15 cellular contexts compared by ENCODE assay signal in genomic region chr15:78105541-78106241, GRCh38. TPM values are rescaled to one million over a fixed set of nuclear protein-coding genes. Genes with fewer than 3 reads are reported as not detected.
DNase-seq lines count a peak whose midpoint lies in the region; TF ChIP-seq lines count a peak whose summit lies in the region.
"Had no signal": no experiment of that assay in that cellular context is flagged by ENCODE, and none has a peak within 500 bp of the region (broad histone marks: within the 10 kb centered on the region; RNA-seq: fewer than 3 reads in every experiment).

No MANE protein-coding gene starts in this region.

- no peak overlapping the region for H2BK12ac ChIP-seq in neuronal stem cell (ENCODE audit: low read length)
- no peak overlapping the region for H2BK12ac ChIP-seq in trophoblast cell (ENCODE audit: low read length)
- no peak overlapping the region for H2BK12ac ChIP-seq in H9 (ENCODE audit: insufficient read length, low read depth, low read length)

- H3K4me1 ChIP-seq in neuronal stem cell (ENCODE audit: control insufficient read depth in 2 of 2, insufficient read depth in 1 of 2, low read depth in 1 of 2, low read length in 2 of 2) (peaks cover 0 to 3% of the 10 kb centered on the region in 2 donors), trophoblast cell (ENCODE audit: control insufficient read depth in 1 of 2, insufficient read depth in 2 of 2, low read length in 2 of 2) (peaks cover 32 to 34% of the 10 kb centered on the region in 2 experiments), H9 (ENCODE audit: insufficient read depth, low read length) (no peaks in the 10 kb centered on the region)
- H3K4me1 ChIP-seq: uterus had no signal

- H4K8ac ChIP-seq in neuronal stem cell (ENCODE audit: low read depth, low read length) (no peak overlapping the region), trophoblast cell (ENCODE audit: low read depth, low read length) (no peak overlapping the region), H9 (replicated peaks; ENCODE audit: insufficient read length, low read depth, low read length) (no peak overlapping the region)

- H2BK120ac ChIP-seq in neuronal stem cell (ENCODE audit: low read depth, low read length) = no peak overlapping the region
- H2BK120ac ChIP-seq in trophoblast cell (ENCODE audit: insufficient read depth, low read length, poor library complexity) = no peak overlapping the region
- H2BK120ac ChIP-seq in H9 (ENCODE audit: low read depth, low read length, poor library complexity, severe bottlenecking) = no peak overlapping the region

- H3K4me3 ChIP-seq in NB4 (ENCODE audit: low read depth, low read length) (no peak overlapping the region), choroid plexus epithelial cell (ENCODE audit: low read depth, low read length) (no peak overlapping the region), neuronal stem cell (ENCODE audit: low read length in 2 of 2) (no peak overlapping the region), trophoblast cell (ENCODE audit: low read depth, low read length) (no peak overlapping the region)
- H3K4me3 ChIP-seq: uterus had no signal

- H4K12ac ChIP-seq in trophoblast cell (ENCODE audit: low read depth, low read length) = no peak overlapping the region

- no peaks in the 10 kb centered on the region for H3K27me3 Mint-ChIP-seq in activated CD4-positive, alpha-beta T cell treated with anti-CD3 and anti-CD28 coated beads, Interleukin-2, amount 10 ng/mL, durations not matched to agents 7 days and 5 days
- H3K27me3 Mint-ChIP-seq in H9 (ENCODE audit: low read depth) = no peaks in the 10 kb centered on the region

- H3T11ph ChIP-seq in H9 (ENCODE audit: low read length) = no peak overlapping the region

- no peak overlapping the region for H2AK5ac ChIP-seq in neuronal stem cell (ENCODE audit: low read depth, low read length)
- H2AK5ac ChIP-seq in trophoblast cell (ENCODE audit: low read length) = no peak overlapping the region
- no peak overlapping the region for H2AK5ac ChIP-seq in H9 (ENCODE audit: insufficient read length, low read length)

- H3K36me3 ChIP-seq in neuronal stem cell (replicated peaks in 1 of 2; ENCODE audit: control insufficient read depth in 2 of 2, insufficient read depth in 2 of 2, low read length in 2 of 2) (peaks cover 0 to 4% of the 10 kb centered on the region in 2 donors), trophoblast cell (ENCODE audit: control insufficient read depth in 1 of 2, insufficient read depth in 2 of 2, low read length in 2 of 2) (no peaks in the 10 kb centered on the region)
- H3K36me3 ChIP-seq: uterus had no signal

- no peak overlapping the region for H3K56ac ChIP-seq in H9 (ENCODE audit: insufficient read length, low read depth, low read length)

- no CpG with 5 or more reads among the region's 14 CpGs for WGBS in neuronal stem cell (ENCODE audit: extremely low coverage in 2 of 2, insufficient read length in 2 of 2, insufficient replicate concordance in 1 of 2), 2 donors
- no CpG with 5 or more reads among the region's 14 CpGs for WGBS in trophoblast cell (ENCODE audit: extremely low coverage, insufficient coverage, insufficient read length)
- WGBS in H9 (ENCODE audit: extremely low coverage, insufficient read length, low lambda C conversion rate) = no CpG with 5 or more reads among the region's 14 CpGs

- POLR2A ChIA-PET in activated CD4-positive, alpha-beta T cell treated with anti-CD3 and anti-CD28 coated beads, Interleukin-2, amount 10 ng/mL, durations not matched to agents 7 days and 5 days (lab: Charles Lee) = interaction anchor here (0.6 kb wide), 1 partner anchor 13 kb away, joined by 5 read pairs; the partner anchor contains the start of gene SH2D7

- H3K27ac ChIP-seq in neuronal stem cell (replicated peaks; ENCODE audit: low read length) = no peak overlapping the region
- no peak overlapping the region for H3K27ac ChIP-seq in trophoblast cell (ENCODE audit: low read depth, low read length)
- H3K27ac ChIP-seq in H9 (ENCODE audit: insufficient read length, low read depth, low read length) = no peak overlapping the region
- H3K27ac ChIP-seq: uterus had no signal

- TF ChIP-seq CTCF in NB4 (IDR thresholded peaks at IDR 0.05; ENCODE audit: low read depth, low read length) (no peak), choroid plexus epithelial cell (conservative IDR thresholded peaks at IDR 0.05; ENCODE audit: low read depth, low read length) (no peak), H9 (conservative IDR thresholded peaks at IDR 0.05) (no peak), GM13976 (IDR thresholded peaks at IDR 0.05; ENCODE audit: borderline replicate concordance, control extremely low read depth, extremely low read depth, insufficient read depth, missing control alignments) (no peak)

- peak overlapping the region; percentile 96 for H3K27ac Mint-ChIP-seq in activated CD4-positive, alpha-beta T cell treated with anti-CD3 and anti-CD28 coated beads, Interleukin-2, amount 10 ng/mL, durations not matched to agents 7 days and 5 days
- peak overlapping the region in 1 of 3 experiments; percentile 95; a peak in 2 of 7 replicates for H3K27ac Mint-ChIP-seq in H9

- H3K4me1 Mint-ChIP-seq in activated CD4-positive, alpha-beta T cell treated with anti-CD3 and anti-CD28 coated beads, Interleukin-2, amount 10 ng/mL, durations not matched to agents 7 days and 5 days = peaks cover 73% of the 10 kb centered on the region
- H3K4me1 Mint-ChIP-seq in H9 = peaks cover 0 to 5% of the 10 kb centered on the region in 2 experiments; a peak in 2 of 4 replicates

- peaks cover 3% of the 10 kb centered on the region for H3K79me1 ChIP-seq in neuronal stem cell (ENCODE audit: low read depth, low read length)
- H3K79me1 ChIP-seq in trophoblast cell (ENCODE audit: low read length) = peaks cover 26% of the 10 kb centered on the region
- H3K79me1 ChIP-seq in H9 (ENCODE audit: insufficient read depth, low read depth, low read length, poor library complexity, severe bottlenecking) = no peaks in the 10 kb centered on the region

- H2BK20ac ChIP-seq in H9 (ENCODE audit: low read depth, low read length, poor library complexity, severe bottlenecking) = no peak overlapping the region

- peaks cover 9% of the 10 kb centered on the region for H3K79me2 ChIP-seq in trophoblast cell (ENCODE audit: control insufficient read depth, insufficient read depth, low read length, poor library complexity)
- no peaks in the 10 kb centered on the region for H3K79me2 ChIP-seq in H9 (ENCODE audit: insufficient read depth, low read length)

- H3K18ac ChIP-seq in neuronal stem cell (ENCODE audit: low read length) (no peak overlapping the region), trophoblast cell (ENCODE audit: low read length) (no peak overlapping the region), H9 (ENCODE audit: insufficient read length, low read depth, low read length) (no peak overlapping the region)

- H3K14ac ChIP-seq in neuronal stem cell (ENCODE audit: low read length) (peak overlapping the region; percentile 31), trophoblast cell (ENCODE audit: low read length) (no peak overlapping the region), H9 (ENCODE audit: insufficient read depth, low read length) (no peak overlapping the region)

- no peak overlapping the region for H4K91ac ChIP-seq in neuronal stem cell (ENCODE audit: low read depth, low read length, poor library complexity)
- H4K91ac ChIP-seq in trophoblast cell (ENCODE audit: low read depth, low read length) = no peak overlapping the region
- H4K91ac ChIP-seq in H9 (ENCODE audit: insufficient read length, low read depth, low read length) = no peak overlapping the region

- H2BK15ac ChIP-seq in neuronal stem cell (ENCODE audit: low read length) (no peak overlapping the region), H9 (ENCODE audit: low read depth, low read length) (no peak overlapping the region)

- H4K20me1 ChIP-seq in H9 (ENCODE audit: control insufficient read depth, insufficient read depth, insufficient read length) = no peaks in the 10 kb centered on the region

- no peak for TF ChIP-seq POLR2A in NB4 (IDR thresholded peaks at IDR 0.05; ENCODE audit: extremely low read depth, insufficient read length)

- H3K4me2 ChIP-seq in neuronal stem cell (ENCODE audit: insufficient read depth, low read length, poor library complexity, severe bottlenecking) (no peak overlapping the region), trophoblast cell (ENCODE audit: low read length) (no peak overlapping the region), H9 (ENCODE audit: insufficient read depth, insufficient read length, low read length) (no peak overlapping the region)

- in situ Hi-C loops in GM13976 (cut with MboI; ENCODE audit: low sequenced_read_pairs, unreplicated experiment) = loop anchor here (10.0 kb wide), 2 partner anchors 101 to 151 kb away; no protein-coding TSS in a partner anchor

- CTCF ChIA-PET in activated CD4-positive, alpha-beta T cell treated with anti-CD3 and anti-CD28 coated beads, Interleukin-2, amount 10 ng/mL, durations not matched to agents 7 days and 5 days (lab: Charles Lee) = interaction anchor here (0.7 to 1.5 kb wide), 7 partner anchors 8 to 140 kb away, joined by 3 to 4 read pairs (median 4); no protein-coding TSS in a partner anchor

- H3K9me3 Mint-ChIP-seq in activated CD4-positive, alpha-beta T cell treated with anti-CD3 and anti-CD28 coated beads, Interleukin-2, amount 10 ng/mL, durations not matched to agents 7 days and 5 days = no peaks in the 10 kb centered on the region
- no peaks in the 10 kb centered on the region for H3K9me3 Mint-ChIP-seq in H9

- H3K27me3 ChIP-seq in neuronal stem cell (ENCODE audit: control insufficient read depth in 3 of 3, insufficient read depth in 3 of 3, low read depth in 1 of 3, low read length in 3 of 3) (no peaks in the 10 kb centered on the region), trophoblast cell (ENCODE audit: insufficient read depth, low read length) (no peaks in the 10 kb centered on the region), H9 (ENCODE audit: insufficient read depth, low read length) (no peaks in the 10 kb centered on the region)
- H3K27me3 ChIP-seq: uterus had no signal

- no peaks in the 10 kb centered on the region for H3K36me3 Mint-ChIP-seq in activated CD4-positive, alpha-beta T cell treated with anti-CD3 and anti-CD28 coated beads, Interleukin-2, amount 10 ng/mL, durations not matched to agents 7 days and 5 days (ENCODE audit: low read depth)
- H3K36me3 Mint-ChIP-seq in H9 (ENCODE audit: insufficient read depth in 1 of 3, low read depth in 3 of 3) = peaks cover 4 to 14% (median 7%) of the 10 kb centered on the region in 3 experiments; a peak in 5 of 7 replicates

- H3K4me3 Mint-ChIP-seq in activated CD4-positive, alpha-beta T cell treated with anti-CD3 and anti-CD28 coated beads, Interleukin-2, amount 10 ng/mL, durations not matched to agents 7 days and 5 days = peak overlapping the region; percentile 42
- no peak overlapping the region for H3K4me3 Mint-ChIP-seq in H9

- no peak overlapping the region for H4K5ac ChIP-seq in H9 (ENCODE audit: insufficient read length, low read depth, low read length)

- no peaks in the 10 kb centered on the region for H3K23me2 ChIP-seq in H9 (ENCODE audit: insufficient read length, low read depth, low read length, poor library complexity, severe bottlenecking)

- H3K23ac ChIP-seq in neuronal stem cell (ENCODE audit: low read depth, low read length, poor library complexity) (no peak overlapping the region), trophoblast cell (ENCODE audit: low read length) (no peak overlapping the region), H9 (ENCODE audit: insufficient read length, low read depth, low read length) (no peak overlapping the region)

- peak; percentile 34 for DNase-seq in activated CD4-positive, alpha-beta T cell treated with anti-CD3 and anti-CD28 coated beads, Interleukin-2, amount 10 ng/mL, durations not matched to agents 7 days and 5 days
- DNase-seq in activated CD4-positive, alpha-beta T cell treated with anti-CD3 and anti-CD28 coated beads, Interleukin-2, amount 50 U/mL, for 4 hours = no peak
- peak; percentile 35 for DNase-seq in NB4 (ENCODE audit: low read depth)
- peak; percentile 27 for DNase-seq in choroid plexus epithelial cell (ENCODE audit: low read depth)
- DNase-seq in neuronal stem cell (ENCODE audit: low spot score) = no peak
- DNase-seq in trophoblast cell = no peak
- no peak for DNase-seq in H9
- no peak for DNase-seq in GM13976 (ENCODE audit: low spot score)
- DNase-seq: GOT3; NCI-H446; stimulated activated CD4-positive, alpha-beta T cell treated with anti-CD3 and anti-CD28 coated beads, Interleukin-15, amount 100 ng/mL, for 24 hours; uterus had no signal

- H2BK5ac ChIP-seq in neuronal stem cell (ENCODE audit: low read length) = no peak overlapping the region
- H2BK5ac ChIP-seq in trophoblast cell (ENCODE audit: low read depth, low read length, poor library complexity) = no peak overlapping the region
- H2BK5ac ChIP-seq in H9 (ENCODE audit: insufficient read length, low read length) = no peak overlapping the region

- no peak overlapping the region for H3K4ac ChIP-seq in neuronal stem cell (ENCODE audit: low read length)
- H3K4ac ChIP-seq in trophoblast cell (ENCODE audit: low read depth, low read length) = no peak overlapping the region
- no peak overlapping the region for H3K4ac ChIP-seq in H9 (ENCODE audit: low read depth, low read length)

- H3K9me3 ChIP-seq in neuronal stem cell (replicated peaks in 1 of 2; ENCODE audit: control insufficient read depth in 2 of 2, insufficient read depth in 1 of 2, low read depth in 1 of 2, low read length in 2 of 2) (no peaks in the 10 kb centered on the region), trophoblast cell (ENCODE audit: insufficient read depth, low read depth, low read length) (no peaks in the 10 kb centered on the region), H9 (ENCODE audit: control insufficient read depth, low read depth, low read length) (no peaks in the 10 kb centered on the region)
- H3K9me3 ChIP-seq: uterus had no signal

- H2AFZ ChIP-seq in neuronal stem cell (ENCODE audit: low read length) (no peak overlapping the region), trophoblast cell (ENCODE audit: insufficient read depth, low read length, poor library complexity) (no peak overlapping the region), H9 (ENCODE audit: low read length) (no peak overlapping the region)

- H3K9ac ChIP-seq in neuronal stem cell (ENCODE audit: low read depth, low read length, poor library complexity) (no peak overlapping the region), trophoblast cell (ENCODE audit: low read length) (no peak overlapping the region), H9 (ENCODE audit: extremely low read depth, insufficient read length, low read length) (no peak overlapping the region)

RNA-seq across cellular contexts. Expression of gene SH2D7, which starts 13.3 kb away (rescaled TPM):
- total RNA-seq in activated CD4-positive, alpha-beta T cell treated with anti-CD3 and anti-CD28 coated beads, Interleukin-2, amount 10 ng/mL, durations not matched to agents 7 days and 5 days = not detected
- polyA plus RNA-seq in neuronal stem cell (2013, experiment 1 of 2) = not detected
- polyA plus RNA-seq in neuronal stem cell (2013, experiment 2 of 2) = not detected
- polyA plus RNA-seq in trophoblast cell (2013) = 0.14 and 0.19 TPM in 2 replicates
- not detected in 2 replicates for total RNA-seq in H9 (2021)
- total RNA-seq: A673, lung microvascular endothelial cell, osteocyte, uterus had no signal

RNA-seq across cellular contexts. Expression of gene CIB2, which starts 25.6 kb away (rescaled TPM):
- total RNA-seq in activated CD4-positive, alpha-beta T cell treated with anti-CD3 and anti-CD28 coated beads, Interleukin-2, amount 10 ng/mL, durations not matched to agents 7 days and 5 days = under 1 TPM; 0.44 to 0.55 TPM
- 47.7 TPM for polyA plus RNA-seq in neuronal stem cell (2013, experiment 1 of 2)
- 46.0 TPM for polyA plus RNA-seq in neuronal stem cell (2013, experiment 2 of 2)
- polyA plus RNA-seq in trophoblast cell (2013) = 16.6 and 16.7 TPM in 2 replicates
- total RNA-seq in H9 (2021) = 37.1 and 43.2 TPM in 2 replicates

RNA-seq across cellular contexts. Expression of gene TBC1D2B, which starts 28.2 kb away (rescaled TPM):
- 10 to 100 TPM; 77.2 to 83.7 TPM for total RNA-seq in activated CD4-positive, alpha-beta T cell treated with anti-CD3 and anti-CD28 coated beads, Interleukin-2, amount 10 ng/mL, durations not matched to agents 7 days and 5 days
- polyA plus RNA-seq in neuronal stem cell (2013, experiment 1 of 2) = 8.2 TPM
- polyA plus RNA-seq in neuronal stem cell (2013, experiment 2 of 2) = 8.4 TPM
- 16.7 and 16.9 TPM in 2 replicates for polyA plus RNA-seq in trophoblast cell (2013)
- 16.0 and 17.6 TPM in 2 replicates for total RNA-seq in H9 (2021)

RNA-seq across cellular contexts. Expression of gene IDH3A, which starts 43.5 kb away (rescaled TPM):
- total RNA-seq in activated CD4-positive, alpha-beta T cell treated with anti-CD3 and anti-CD28 coated beads, Interleukin-2, amount 10 ng/mL, durations not matched to agents 7 days and 5 days = 10 to 100 TPM; 65.1 to 71.2 TPM
- polyA plus RNA-seq in neuronal stem cell (2013, experiment 1 of 2) = 8.8 TPM
- 7.7 TPM for polyA plus RNA-seq in neuronal stem cell (2013, experiment 2 of 2)
- 27.1 and 28.7 TPM in 2 replicates for polyA plus RNA-seq in trophoblast cell (2013)
- 38.9 and 40.2 TPM in 2 replicates for total RNA-seq in H9 (2021)

Comparison
In these comparisons a context has a peak if more than half of its experiments do, and no peak if none do; other contexts are left out.
1. DNase-seq: peak in activated CD4-positive, alpha-beta T cell treated with anti-CD3 and anti-CD28 coated beads, Interleukin-2, amount 10 ng/mL, durations not matched to agents 7 days and 5 days (single experiment), NB4 (single experiment) and choroid plexus epithelial cell (single experiment); none in activated CD4-positive, alpha-beta T cell treated with anti-CD3 and anti-CD28 coated beads, Interleukin-2, amount 50 U/mL, for 4 hours (0 of 2), neuronal stem cell (single experiment), trophoblast cell (0 of 2), H9 (single experiment) and GM13976 (single experiment).
2. RNA of gene CIB2, which starts 25.6 kb away (total RNA-seq): 37.1 to 43.2 TPM in H9; 0.44 to 0.55 TPM in activated CD4-positive, alpha-beta T cell treated with anti-CD3 and anti-CD28 coated beads, Interleukin-2, amount 10 ng/mL, durations not matched to agents 7 days and 5 days; every median in the first group is over 10 times any median in the second.